Comparison of ENCODE assay signal across 22 cellular contexts in the genomic region with DNA sequence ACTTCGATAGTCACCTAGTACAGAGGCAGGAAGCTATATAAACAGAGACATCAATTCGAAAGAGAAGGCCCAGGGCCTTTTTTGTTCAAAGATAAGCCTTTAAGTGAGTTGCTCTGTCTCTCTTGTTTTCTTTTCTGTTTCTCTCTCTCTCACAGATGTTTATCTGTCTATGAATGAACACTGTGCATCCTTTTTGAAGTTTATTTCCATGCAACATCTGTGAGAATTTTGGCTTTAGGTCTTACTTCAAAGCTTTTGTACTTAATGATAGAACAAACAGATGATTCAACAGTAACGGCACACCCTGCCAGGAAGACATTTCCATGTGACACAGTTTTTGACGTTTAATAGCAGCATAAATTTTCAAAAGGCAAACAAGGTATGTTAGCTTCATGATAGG.
DNase-seq lines count a peak whose midpoint lies in the region; ATAC-seq, FAIRE-seq and TF ChIP-seq lines count a peak whose summit lies in the region.
"Had no signal": no experiment of that assay in that cellular context is flagged by ENCODE, and none has a peak within 500 bp of the region (broad histone marks: within the 10 kb centered on the region; RNA-seq: fewer than 3 reads in every experiment).

No MANE protein-coding gene starts in this region.

- in situ Hi-C loops in SK-MEL-5 (cut with HindIII; ENCODE audit: low pct_unique_long_range_greater_than_20kb, low sequenced_read_pairs) = no loop called here

- TF ChIP-seq EP300 in A549 (IDR thresholded peaks at IDR 0.05) = peak; percentile 53 to 70; a peak in 3 of 5 replicates

- CTCF ChIA-PET in A549 (lab: Yijun Ruan, JAX) = no interaction called here

- 2% methylated on average over 4 of the region's 4 CpGs for WGBS in A549 (ENCODE audit: missing lambda C conversion rate)

- H3K4me3 ChIP-seq in A549 = no peak overlapping the region
- H3K4me3 ChIP-seq: BLaER1 treated with 17β-estradiol and CSF1 and Interleukin-3, amounts not matched to agents 10 nM and 100 nM; GM12878; SK-N-MC had no signal

- TF ChIP-seq CTCF in 22Rv1 (IDR thresholded peaks at IDR 0.05) (no peak), A549 (IDR thresholded peaks at IDR 0.05) (no peak)

- TF ChIP-seq POLR2A in A549 (IDR thresholded peaks at IDR 0.05; ENCODE audit: low read length) = no peak

- peak overlapping the region; percentile 52 for H3K4me2 ChIP-seq in A549
- H3K4me2 ChIP-seq: BLaER1 treated with 17β-estradiol and CSF1 and Interleukin-3, amounts not matched to agents 10 nM and 100 nM had no signal

- TF ChIP-seq RAD21 in A549 (conservative IDR thresholded peaks at IDR 0.05 in 1 of 2, IDR thresholded peaks at IDR 0.05 in 1 of 2) = no peak; a peak in 2 of 5 replicates

- H3K9me3 ChIP-seq in A549 = no peaks in the 10 kb centered on the region
- H3K9me3 ChIP-seq: BLaER1 treated with 17β-estradiol and CSF1 and Interleukin-3, amounts not matched to agents 10 nM and 100 nM had no signal

- ATAC-seq in A549 = peak; percentile 43 to 71; a peak in 3 of 6 replicates
- ATAC-seq in GM21717 (IDR thresholded peaks at IDR 0.05; ENCODE audit: unreplicated experiment) = no peak
- no peak for ATAC-seq in GM21786 (IDR thresholded peaks at IDR 0.05; ENCODE audit: unreplicated experiment)
- no peak for ATAC-seq in GM21447 (IDR thresholded peaks at IDR 0.05; ENCODE audit: unreplicated experiment)
- ATAC-seq: CD8-positive, alpha-beta T cell; GM12878; HCT116; Right ventricle myocardium inferior had no signal

- peaks cover 13% of the 10 kb centered on the region; the same call in 1 of the 3 replicates for H3K4me1 ChIP-seq in A549
- H3K4me1 ChIP-seq: BLaER1 treated with 17β-estradiol and CSF1 and Interleukin-3, amounts not matched to agents 10 nM and 100 nM had no signal

- POLR2A ChIA-PET in A549 (lab: Yijun Ruan, JAX) = no interaction called here

- H3K27ac ChIP-seq in 22Rv1 (peak overlapping the region; percentile 64), A549 (peak overlapping the region; percentile 38 to 69; a peak in 4 of 6 replicates)
- H3K27ac ChIP-seq: BLaER1 treated with 17β-estradiol and CSF1 and Interleukin-3, amounts not matched to agents 10 nM and 100 nM; HL-60; SK-N-MC had no signal

- FAIRE-seq in A549 (lab: Jason Lieb, UNC) (peak; percentile 18), urothelium cell line (lab: Jason Lieb, UNC) (no peak)
- FAIRE-seq: GM12878 had no signal

- DNase-seq in A549 (ENCODE audit: low read depth in 1 of 2, low spot score in 1 of 2) (peak; percentile 3 to 87), NCI-H69 (lab: John Stamatoyannopoulos, UW) (peak; percentile 65), SK-MEL-5 (ENCODE audit: low read depth, low spot score) (peak; percentile 32), urothelium cell line (ENCODE audit: low spot score) (no peak)
- DNase-seq: Calu3; CD8-positive, alpha-beta T cell; DMS79 treated with DMSO at 0.1 percent for 48 hours; GOT3; NCI-H187; NCI-H446; NCI-H82; OCI-M1 had no signal

TF ChIP-seq in A549, 52 proteins besides CTCF, POLR2A, EP300 and RAD21:
- TF ChIP-seq NPAS2 (CRISPR knock-in tag; IDR thresholded peaks at IDR 0.05; ENCODE audit: borderline replicate concordance) (no peak), FOXS1 (CRISPR knock-in tag; IDR thresholded peaks at IDR 0.05) (no peak), NFE2L2 (conservative IDR thresholded peaks at IDR 0.05; ENCODE audit: low read length) (no peak), EHF (CRISPR knock-in tag; IDR thresholded peaks at IDR 0.05) (no peak), ESRRA (IDR thresholded peaks at IDR 0.05; ENCODE audit: borderline replicate concordance, low read length) (no peak), JUNB (IDR thresholded peaks at IDR 0.05) (peak; percentile 73), KDM1A (IDR thresholded peaks at IDR 0.05; ENCODE audit: low read depth) (no peak), FOSB (CRISPR knock-in tag; IDR thresholded peaks at IDR 0.05) (no peak), CHD4 (IDR thresholded peaks at IDR 0.05; ENCODE audit: borderline replicate concordance) (no peak), CHD2 (IDR thresholded peaks at IDR 0.05; ENCODE audit: low read length, partially characterized antibody) (no peak), GATA3 (IDR thresholded peaks at IDR 0.05; ENCODE audit: borderline replicate concordance) (peak; percentile 92), MAZ (IDR thresholded peaks at IDR 0.05; ENCODE audit: borderline replicate concordance, low read depth, low read length) (no peak), JUN (IDR thresholded peaks at IDR 0.05) (0 out of 5 replicates have a peak, but pooled peaks of 1 of the 2 experiments have one; percentile 55), TP53 (CRISPR knock-in tag; IDR thresholded peaks at IDR 0.05) (no peak), SMC3 (IDR thresholded peaks at IDR 0.05) (0 out of 3 replicates have a peak, but pooled peaks have one; percentile 16), RFX5 (IDR thresholded peaks at IDR 0.05) (no peak)
- TF ChIP-seq, protein P1, sequence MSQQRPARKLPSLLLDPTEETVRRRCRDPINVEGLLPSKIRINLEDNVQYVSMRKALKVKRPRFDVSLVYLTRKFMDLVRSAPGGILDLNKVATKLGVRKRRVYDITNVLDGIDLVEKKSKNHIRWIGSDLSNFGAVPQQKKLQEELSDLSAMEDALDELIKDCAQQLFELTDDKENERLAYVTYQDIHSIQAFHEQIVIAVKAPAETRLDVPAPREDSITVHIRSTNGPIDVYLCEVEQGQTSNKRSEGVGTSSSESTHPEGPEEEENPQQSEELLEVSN (IDR thresholded peaks at IDR 0.05; ENCODE audit: borderline replicate concordance, low read depth) = no peak
- TF ChIP-seq, protein P2, sequence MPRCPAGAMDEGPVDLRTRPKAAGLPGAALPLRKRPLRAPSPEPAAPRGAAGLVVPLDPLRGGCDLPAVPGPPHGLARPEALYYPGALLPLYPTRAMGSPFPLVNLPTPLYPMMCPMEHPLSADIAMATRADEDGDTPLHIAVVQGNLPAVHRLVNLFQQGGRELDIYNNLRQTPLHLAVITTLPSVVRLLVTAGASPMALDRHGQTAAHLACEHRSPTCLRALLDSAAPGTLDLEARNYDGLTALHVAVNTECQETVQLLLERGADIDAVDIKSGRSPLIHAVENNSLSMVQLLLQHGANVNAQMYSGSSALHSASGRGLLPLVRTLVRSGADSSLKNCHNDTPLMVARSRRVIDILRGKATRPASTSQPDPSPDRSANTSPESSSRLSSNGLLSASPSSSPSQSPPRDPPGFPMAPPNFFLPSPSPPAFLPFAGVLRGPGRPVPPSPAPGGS (IDR thresholded peaks at IDR 0.05) = peak; percentile 74; the same call in 1 of the 3 replicates
- TF ChIP-seq, protein P3, sequence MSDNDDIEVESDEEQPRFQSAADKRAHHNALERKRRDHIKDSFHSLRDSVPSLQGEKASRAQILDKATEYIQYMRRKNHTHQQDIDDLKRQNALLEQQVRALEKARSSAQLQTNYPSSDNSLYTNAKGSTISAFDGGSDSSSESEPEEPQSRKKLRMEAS (IDR thresholded peaks at IDR 0.05) = no peak

Comparison
In these comparisons a context has a peak if more than half of its experiments do, and no peak if none do; other contexts are left out.
1. ATAC-seq: peak in A549 (2 of 2); none in GM21717 (single experiment), GM21786 (single experiment) and GM21447 (single experiment).